17 cellular contexts compared by ENCODE assay signal in the genomic region with DNA sequence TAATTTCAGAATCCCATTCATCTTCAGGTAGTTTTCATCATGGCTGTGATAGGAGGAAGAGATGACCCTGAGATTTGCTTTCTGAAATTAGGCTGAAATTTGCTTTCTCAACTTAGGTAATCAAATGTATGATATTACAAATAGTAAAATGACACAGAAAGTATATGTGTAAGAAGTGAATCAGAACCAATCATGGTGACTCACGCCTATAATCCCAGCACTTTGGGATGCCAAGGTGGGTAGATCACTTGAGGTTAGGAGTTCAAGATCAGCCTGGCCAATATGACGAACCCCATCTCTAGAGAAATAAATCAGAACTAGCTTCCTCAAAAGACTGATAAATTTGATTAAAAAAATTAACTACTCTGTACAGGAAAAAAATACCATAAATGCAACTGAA.
DNase-seq lines count a peak whose midpoint lies in the region; FAIRE-seq and TF ChIP-seq lines count a peak whose summit lies in the region.
"Had no signal": no experiment of that assay in that cellular context is flagged by ENCODE, and none has a peak within 500 bp of the region (broad histone marks: within the 10 kb centered on the region; RNA-seq: fewer than 3 reads in every experiment).

No MANE protein-coding gene starts in this region.

- DNase-seq in ELR (ENCODE audit: low read depth) = peak; percentile 17
- peak; percentile 30 for DNase-seq in RCC 7860 (ENCODE audit: low spot score)
- peak; percentile 81 for DNase-seq in bronchial epithelial cell (ENCODE audit: low read depth)
- DNase-seq in keratinocyte (ENCODE audit: low read depth, low spot score) = peak; percentile 11
- no peak for DNase-seq in H4 (ENCODE audit: low spot score)
- no peak for DNase-seq in NCI-H526 (lab: John Stamatoyannopoulos, UW)
- DNase-seq in adrenal gland = no peak
- DNase-seq: AML-193, MM.1S, NCI-H1105 treated with DMSO at 0.1 percent for 48 hours, NCI-H187 treated with DMSO at 0.1 percent for 48 hours, NCI-H446 treated with DMSO at 0.1 percent for 48 hours, SJCRH30 had no signal

- WGBS in adrenal gland, 4 donors = 69 to 86% (median 74%) methylated on average over 2 of the region's 2 CpGs

- TF ChIP-seq POLR2A in adrenal gland (IDR thresholded peaks at IDR 0.05) = no peak

- intact Hi-C loops in adrenal gland (cut with DNase I) = no loop called here

- H3K9me3 ChIP-seq in keratinocyte (ENCODE audit: control insufficient read depth, low read depth, low read length) (no peaks in the 10 kb centered on the region), adrenal gland (replicated peaks in 1 of 3) (no peaks in the 10 kb centered on the region)
- H3K9me3 ChIP-seq: SJCRH30 had no signal

- H3K9me1 ChIP-seq in keratinocyte (ENCODE audit: control insufficient read depth, extremely low read depth, insufficient read depth, low read length) = no peaks in the 10 kb centered on the region

- no peak overlapping the region for H3K4me3 ChIP-seq in bronchial epithelial cell (ENCODE audit: low read depth, low read length)
- no peak overlapping the region for H3K4me3 ChIP-seq in keratinocyte (ENCODE audit: control insufficient read depth in 2 of 3, extremely low read depth in 1 of 3, insufficient read depth in 2 of 3, low read depth in 1 of 3, low read length in 3 of 3)
- H3K4me3 ChIP-seq in adrenal gland = no peak overlapping the region
- H3K4me3 ChIP-seq: K562, SJCRH30 had no signal

- H3K27me3 ChIP-seq in bronchial epithelial cell (ENCODE audit: control insufficient read depth, insufficient read depth, low read length) (no peaks in the 10 kb centered on the region), keratinocyte (ENCODE audit: control insufficient read depth, extremely low read depth, insufficient read depth, low read length) (no peaks in the 10 kb centered on the region), adrenal gland (no peaks in the 10 kb centered on the region)
- H3K27me3 ChIP-seq: SJCRH30 had no signal

- H3K36me3 ChIP-seq in bronchial epithelial cell (ENCODE audit: control insufficient read depth, insufficient read depth, low read length) (no peaks in the 10 kb centered on the region), keratinocyte (ENCODE audit: control insufficient read depth in 2 of 2, extremely low read depth in 1 of 2, insufficient read depth in 2 of 2, low read length in 2 of 2) (no peaks in the 10 kb centered on the region), adrenal gland (replicated peaks in 1 of 2) (no peaks in the 10 kb centered on the region)
- H3K36me3 ChIP-seq: SJCRH30 had no signal

- dilution Hi-C loops in keratinocyte (cut with MboI; ENCODE audit: extremely low pct_ligation_motif_present, low sequenced_read_pairs) = no loop called here

- no peak for TF ChIP-seq CTCF in bronchial epithelial cell (IDR thresholded peaks at IDR 0.05; ENCODE audit: insufficient read depth, low read length, severe bottlenecking)
- no peak for TF ChIP-seq CTCF in keratinocyte (optimal IDR thresholded peaks at IDR 0.05 in 1 of 3, IDR thresholded peaks at IDR 0.05 in 1 of 3, conservative IDR thresholded peaks at IDR 0.05 in 1 of 3; ENCODE audit: extremely low read depth in 1 of 3, insufficient read depth in 2 of 3, low read length in 3 of 3)
- no peak for TF ChIP-seq CTCF in adrenal gland (IDR thresholded peaks at IDR 0.05)

- no peak overlapping the region for H2AFZ ChIP-seq in keratinocyte (ENCODE audit: control insufficient read depth, low read length)

- H4K20me1 ChIP-seq in keratinocyte (ENCODE audit: control insufficient read depth, extremely low read depth, insufficient read depth, low read length) = no peaks in the 10 kb centered on the region

- no peaks in the 10 kb centered on the region for H3K79me2 ChIP-seq in keratinocyte (ENCODE audit: control insufficient read depth, insufficient read depth, low read length)

- no peak overlapping the region for H3K4me2 ChIP-seq in keratinocyte (ENCODE audit: control insufficient read depth, extremely low read depth, insufficient read depth, low read depth, low read length)

- FAIRE-seq in RCC 7860 (lab: Jason Lieb, UNC) (peak; percentile 51), bronchial epithelial cell (lab: Jason Lieb, UNC) (no peak), keratinocyte (lab: Jason Lieb, UNC) (no peak)
- FAIRE-seq: G401.6, GM12892, GM19239, K562 had no signal

- H3K27ac ChIP-seq in keratinocyte (ENCODE audit: control insufficient read depth, insufficient read depth, low read length) (no peak overlapping the region), adrenal gland (no peak overlapping the region)
- H3K27ac ChIP-seq: SJCRH30 had no signal

- H3K9ac ChIP-seq in keratinocyte (ENCODE audit: control insufficient read depth, extremely low read depth, insufficient read depth, low read length) = no peak overlapping the region

- no peaks in the 10 kb centered on the region for H3K4me1 ChIP-seq in keratinocyte (ENCODE audit: control insufficient read depth, extremely low read depth, insufficient read depth, low read length)
- H3K4me1 ChIP-seq in adrenal gland (replicated peaks in 1 of 2) = no peaks in the 10 kb centered on the region
- H3K4me1 ChIP-seq: SJCRH30 had no signal

Comparison
In these comparisons a context has a peak if more than half of its experiments do, and no peak if none do; other contexts are left out.
1. DNase-seq: peak in ELR (single experiment), RCC 7860 (single experiment), bronchial epithelial cell (single experiment) and keratinocyte (single experiment); none in H4 (single experiment), NCI-H526 (0 of 2) and adrenal gland (0 of 7).